ENCODE assay signal across 8 cellular contexts in the genomic region with DNA sequence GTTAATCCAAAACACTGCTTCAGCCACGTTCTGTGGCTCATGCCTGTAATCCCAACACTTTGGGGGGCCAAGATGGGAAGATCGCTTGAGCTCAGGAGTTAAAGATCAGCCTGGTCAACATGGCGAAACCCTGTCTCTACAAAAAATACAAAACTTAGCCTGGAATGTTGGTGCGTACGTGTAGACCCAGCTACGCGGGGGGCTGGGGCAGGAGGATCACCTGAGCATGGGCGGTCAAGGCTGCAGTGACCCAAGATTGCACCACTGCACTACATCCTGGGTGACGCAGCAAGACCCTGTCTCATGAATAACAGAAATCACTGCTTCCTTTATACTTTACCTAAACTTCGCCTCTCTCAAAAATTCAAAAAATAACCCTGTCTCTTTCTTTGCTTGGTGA.
"Had no signal": no experiment of that assay in that cellular context is flagged by ENCODE, and none has a peak within 500 bp of the region (broad histone marks: within the 10 kb centered on the region; RNA-seq: fewer than 3 reads in every experiment).

No MANE protein-coding gene starts in this region.

- ATAC-seq: GM12878 had no signal

- DNase-seq: GDM1, GF-D8 had no signal

- FAIRE-seq: G401.6, GM12878, GM12891, GM12892, GM18507, GM19239 had no signal

- H3K4me3 ChIP-seq: GM12878 had no signal
